ENCODE assay signal across 21 cellular contexts in the genomic region with DNA sequence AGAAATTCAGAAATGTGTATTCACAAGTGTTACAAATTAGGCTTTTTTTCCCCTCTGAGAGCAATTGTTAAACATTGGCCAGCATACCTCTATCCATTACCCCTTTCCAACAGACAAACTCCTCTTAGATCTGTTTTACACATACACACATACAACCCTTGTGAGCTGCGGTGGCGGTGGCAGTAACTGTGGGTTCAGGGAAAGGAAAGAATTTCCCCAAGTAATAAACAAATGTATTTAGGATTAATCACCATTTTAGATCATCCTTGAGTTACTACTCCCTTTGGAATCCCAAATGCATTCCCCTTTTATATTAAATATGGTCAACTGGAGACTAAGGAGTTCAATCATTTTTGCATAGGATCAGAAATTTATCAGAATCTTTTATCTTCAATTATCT.
DNase-seq lines count a peak whose midpoint lies in the region; ATAC-seq and TF ChIP-seq lines count a peak whose summit lies in the region.
"Had no signal": no experiment of that assay in that cellular context is flagged by ENCODE, and none has a peak within 500 bp of the region (broad histone marks: within the 10 kb centered on the region; RNA-seq: fewer than 3 reads in every experiment).

No MANE protein-coding gene starts in this region.

- intact Hi-C loops in upper lobe of right lung (cut with DNase I) = no loop called here

- H3K36me3 ChIP-seq in osteoblast (ENCODE audit: insufficient read depth, low read length) (no peaks in the 10 kb centered on the region), upper lobe of right lung (no peaks in the 10 kb centered on the region)
- H3K36me3 ChIP-seq: BLaER1, SJCRH30 had no signal

- TF ChIP-seq CTCF in AG10803 (conservative IDR thresholded peaks at IDR 0.05; ENCODE audit: low read length) = no peak
- no peak for TF ChIP-seq CTCF in astrocyte of the cerebellum (IDR thresholded peaks at IDR 0.05; ENCODE audit: low read depth, low read length, missing control alignments)
- TF ChIP-seq CTCF in osteoblast (IDR thresholded peaks at IDR 0.05; ENCODE audit: extremely low read depth, low read depth, low read length) = no peak
- TF ChIP-seq CTCF in upper lobe of right lung (IDR thresholded peaks at IDR 0.05) = no peak

- H3K27ac ChIP-seq in osteoblast (ENCODE audit: low read depth, low read length) (peak overlapping the region; percentile 27), upper lobe of right lung (no peak overlapping the region)
- H3K27ac ChIP-seq: BLaER1, KMS-11, SJCRH30 had no signal

- H3K4me1 ChIP-seq in osteoblast (ENCODE audit: insufficient read depth, low read length) = peaks cover 27% of the 10 kb centered on the region
- H3K4me1 ChIP-seq in upper lobe of right lung = no peaks in the 10 kb centered on the region
- H3K4me1 ChIP-seq: BLaER1, SJCRH30 had no signal

- H3K4me3 ChIP-seq in AG10803 (ENCODE audit: low read length) = no peak overlapping the region
- H3K4me3 ChIP-seq in astrocyte of the cerebellum (ENCODE audit: low read depth, low read length) = no peak overlapping the region
- no peak overlapping the region for H3K4me3 ChIP-seq in osteoblast (ENCODE audit: insufficient read depth, low read length)
- no peak overlapping the region for H3K4me3 ChIP-seq in upper lobe of right lung
- H3K4me3 ChIP-seq: BLaER1, SJCRH30 had no signal

- H3K79me2 ChIP-seq in osteoblast (ENCODE audit: insufficient read depth, low read length) = no peaks in the 10 kb centered on the region

- no peaks in the 10 kb centered on the region for H3K27me3 ChIP-seq in osteoblast (ENCODE audit: insufficient read depth, low read length)
- no peaks in the 10 kb centered on the region for H3K27me3 ChIP-seq in upper lobe of right lung
- H3K27me3 ChIP-seq: BLaER1, SJCRH30 had no signal

- no peak overlapping the region for H3K4me2 ChIP-seq in osteoblast (ENCODE audit: insufficient read depth, low read length)
- H3K4me2 ChIP-seq: BLaER1, KMS-11 had no signal

- H3K9me3 ChIP-seq in osteoblast (ENCODE audit: low read depth, low read length) (no peaks in the 10 kb centered on the region), upper lobe of right lung (no peaks in the 10 kb centered on the region)
- H3K9me3 ChIP-seq: BLaER1, SJCRH30 had no signal

- ATAC-seq in upper lobe of right lung = no peak
- ATAC-seq in HG02884 (IDR thresholded peaks at IDR 0.05; ENCODE audit: unreplicated experiment) = no peak

- in situ Hi-C loops in astrocyte of the cerebellum (cut with HindIII; ENCODE audit: low sequenced_read_pairs) = no loop called here

- H2AFZ ChIP-seq in osteoblast (ENCODE audit: low read length) = no peak overlapping the region

- H4K20me1 ChIP-seq in osteoblast (ENCODE audit: insufficient read depth, low read length) = no peaks in the 10 kb centered on the region
- H4K20me1 ChIP-seq: BLaER1 had no signal

- DNase-seq in AG10803 (ENCODE audit: low read depth) (peak; percentile 73), HCEC 1CT (peak; percentile 63), astrocyte of the cerebellum (ENCODE audit: low read depth) (peak; percentile 13), osteoblast (ENCODE audit: insufficient read length, low spot score, missing footprints) (no peak), upper lobe of right lung (no peak), mucosa of gallbladder (ENCODE audit: low spot score) (no peak)
- DNase-seq: CD4-positive, alpha-beta T cell; COR-L47; DMS79; H7; NCI-H1105; NCI-H146; NCI-H2029 treated with DMSO at 0.1 percent for 48 hours; NCI-H226; NCI-H510A treated with DMSO at 0.1 percent for 48 hours; NCI-H748 treated with DMSO at 0.1 percent for 48 hours; SJCRH30; T-helper 1 cell had no signal

Comparison
In these comparisons a context has a peak if more than half of its experiments do, and no peak if none do; other contexts are left out.
1. DNase-seq: peak in AG10803 (single experiment), HCEC 1CT (single experiment) and astrocyte of the cerebellum (single experiment); none in osteoblast (single experiment), upper lobe of right lung (single experiment) and mucosa of gallbladder (single experiment).